ENCODE assay signal across 1 cellular context in genomic region chr20:51045492-51045891, GRCh38. TPM values are rescaled to one million over a fixed set of nuclear protein-coding genes. Genes with fewer than 3 reads are reported as not detected.
"Had no signal": no experiment of that assay in that cellular context is flagged by ENCODE, and none has a peak within 500 bp of the region (broad histone marks: within the 10 kb centered on the region; RNA-seq: fewer than 3 reads in every experiment).

No MANE protein-coding gene starts in this region.

RNA-seq across cellular contexts. Expression of gene KCNG1, which starts 22.6 kb away (rescaled TPM):
- total RNA-seq: upper lobe of right lung had no signal
